1 cellular context compared by ENCODE assay signal in the genomic region with DNA sequence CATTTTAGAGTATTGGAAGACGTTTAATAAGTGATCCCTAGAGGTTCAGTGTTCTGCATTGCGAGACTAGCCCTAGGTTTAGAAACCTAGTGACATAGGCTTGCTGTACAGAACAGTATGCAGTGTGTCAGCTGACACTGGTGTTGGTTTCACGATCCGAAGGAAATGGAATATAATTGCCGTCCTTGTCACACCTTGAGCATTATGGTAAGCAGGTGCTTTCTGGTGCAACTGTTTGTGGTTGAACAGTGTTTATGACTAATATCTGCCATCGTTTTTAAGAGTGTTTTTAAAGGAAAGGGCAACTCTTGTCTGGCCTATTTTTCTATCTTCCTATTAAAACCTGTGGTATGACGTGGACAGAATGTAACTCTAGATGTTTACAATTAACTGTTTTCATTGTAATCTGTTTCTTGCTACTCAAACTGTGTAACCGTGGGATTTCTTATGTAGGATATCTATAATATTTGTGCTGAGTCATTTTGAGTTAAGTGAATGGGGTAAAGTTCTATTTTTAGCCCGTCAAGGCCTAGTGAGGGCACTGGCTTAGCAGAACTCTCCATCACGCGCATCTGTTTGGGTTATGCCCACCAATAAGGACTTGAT.
A peak's percentile ranks its signal among the peaks of the same experiment; 100 is the strongest.
TF ChIP-seq lines count a peak whose summit lies in the region.

No MANE protein-coding gene starts in this region.

TF ChIP-seq in HEK293, 187 proteins besides CTCF, POLR2A, EP300 and RAD21 (continued from another document):
- TF ChIP-seq ZBTB20 (tag by site-specific recombination; IDR thresholded peaks at IDR 0.05) (no peak), ZEB2 (tag by site-specific recombination; IDR thresholded peaks at IDR 0.05) (peak; percentile 49; the same call in 1 of the 2 replicates), FEZF1 (tag by site-specific recombination; IDR thresholded peaks at IDR 0.05) (no peak), ZNF571 (tag by site-specific recombination; IDR thresholded peaks at IDR 0.05) (no peak), ZNF777 (tag by site-specific recombination; IDR thresholded peaks at IDR 0.05; ENCODE audit: borderline replicate concordance) (no peak), SCRT1 (tag by site-specific recombination; IDR thresholded peaks at IDR 0.05; ENCODE audit: borderline replicate concordance) (no peak), ZNF311 (tag by site-specific recombination; IDR thresholded peaks at IDR 0.05; ENCODE audit: borderline replicate concordance) (no peak), ZNF549 (tag by site-specific recombination; IDR thresholded peaks at IDR 0.05) (no peak), ZNF624 (tag by site-specific recombination; IDR thresholded peaks at IDR 0.05) (no peak), SCRT2 (tag by site-specific recombination; IDR thresholded peaks at IDR 0.05) (no peak), ZNF629 (tag by site-specific recombination; IDR thresholded peaks at IDR 0.05) (peak; percentile 34; the same call in 1 of the 2 replicates), ZFP69B (tag by site-specific recombination; IDR thresholded peaks at IDR 0.05) (no peak), ZNF23 (tag by site-specific recombination; IDR thresholded peaks at IDR 0.05; ENCODE audit: borderline replicate concordance) (no peak), ZNF37A (tag by site-specific recombination; IDR thresholded peaks at IDR 0.05) (no peak), ZNF48 (tag by site-specific recombination; IDR thresholded peaks at IDR 0.05) (no peak), ZNF341 (tag by site-specific recombination; IDR thresholded peaks at IDR 0.05; ENCODE audit: low read depth) (no peak), ZNF843 (tag by site-specific recombination; IDR thresholded peaks at IDR 0.05) (no peak), ZNF521 (tag by site-specific recombination; IDR thresholded peaks at IDR 0.05) (no peak), ZNF658 (tag by site-specific recombination; IDR thresholded peaks at IDR 0.05) (no peak), ZNF76 (tag by site-specific recombination; IDR thresholded peaks at IDR 0.05; ENCODE audit: borderline replicate concordance, low read depth) (no peak), OSR2 (tag by site-specific recombination; IDR thresholded peaks at IDR 0.05) (peak; percentile 38; the same call in 1 of the 2 replicates), MEIS1 (CRISPR knock-in tag; IDR thresholded peaks at IDR 0.05; ENCODE audit: borderline replicate concordance) (no peak), ZNF544 (tag by site-specific recombination; IDR thresholded peaks at IDR 0.05) (no peak), ZNF138 (tag by site-specific recombination; IDR thresholded peaks at IDR 0.05; ENCODE audit: borderline replicate concordance) (no peak), ZNF19 (tag by site-specific recombination; IDR thresholded peaks at IDR 0.05; ENCODE audit: low read depth) (no peak), ZBTB21 (tag by site-specific recombination; IDR thresholded peaks at IDR 0.05) (no peak), ZNF155 (tag by site-specific recombination; IDR thresholded peaks at IDR 0.05) (no peak), ZNF776 (tag by site-specific recombination; IDR thresholded peaks at IDR 0.05; ENCODE audit: borderline replicate concordance) (no peak), ZNF600 (tag by site-specific recombination; IDR thresholded peaks at IDR 0.05) (0 out of 2 replicates have a peak, but pooled peaks have one; percentile 37)
- TF ChIP-seq, protein P1, sequence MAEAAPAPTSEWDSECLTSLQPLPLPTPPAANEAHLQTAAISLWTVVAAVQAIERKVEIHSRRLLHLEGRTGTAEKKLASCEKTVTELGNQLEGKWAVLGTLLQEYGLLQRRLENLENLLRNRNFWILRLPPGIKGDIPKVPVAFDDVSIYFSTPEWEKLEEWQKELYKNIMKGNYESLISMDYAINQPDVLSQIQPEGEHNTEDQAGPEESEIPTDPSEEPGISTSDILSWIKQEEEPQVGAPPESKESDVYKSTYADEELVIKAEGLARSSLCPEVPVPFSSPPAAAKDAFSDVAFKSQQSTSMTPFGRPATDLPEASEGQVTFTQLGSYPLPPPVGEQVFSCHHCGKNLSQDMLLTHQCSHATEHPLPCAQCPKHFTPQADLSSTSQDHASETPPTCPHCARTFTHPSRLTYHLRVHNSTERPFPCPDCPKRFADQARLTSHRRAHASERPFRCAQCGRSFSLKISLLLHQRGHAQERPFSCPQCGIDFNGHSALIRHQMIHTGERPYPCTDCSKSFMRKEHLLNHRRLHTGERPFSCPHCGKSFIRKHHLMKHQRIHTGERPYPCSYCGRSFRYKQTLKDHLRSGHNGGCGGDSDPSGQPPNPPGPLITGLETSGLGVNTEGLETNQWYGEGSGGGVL (tag by site-specific recombination; IDR thresholded peaks at IDR 0.05): no peak
- TF ChIP-seq, protein P2, sequence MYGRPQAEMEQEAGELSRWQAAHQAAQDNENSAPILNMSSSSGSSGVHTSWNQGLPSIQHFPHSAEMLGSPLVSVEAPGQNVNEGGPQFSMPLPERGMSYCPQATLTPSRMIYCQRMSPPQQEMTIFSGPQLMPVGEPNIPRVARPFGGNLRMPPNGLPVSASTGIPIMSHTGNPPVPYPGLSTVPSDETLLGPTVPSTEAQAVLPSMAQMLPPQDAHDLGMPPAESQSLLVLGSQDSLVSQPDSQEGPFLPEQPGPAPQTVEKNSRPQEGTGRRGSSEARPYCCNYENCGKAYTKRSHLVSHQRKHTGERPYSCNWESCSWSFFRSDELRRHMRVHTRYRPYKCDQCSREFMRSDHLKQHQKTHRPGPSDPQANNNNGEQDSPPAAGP (tag by site-specific recombination; IDR thresholded peaks at IDR 0.05): no peak
- TF ChIP-seq, protein P3, sequence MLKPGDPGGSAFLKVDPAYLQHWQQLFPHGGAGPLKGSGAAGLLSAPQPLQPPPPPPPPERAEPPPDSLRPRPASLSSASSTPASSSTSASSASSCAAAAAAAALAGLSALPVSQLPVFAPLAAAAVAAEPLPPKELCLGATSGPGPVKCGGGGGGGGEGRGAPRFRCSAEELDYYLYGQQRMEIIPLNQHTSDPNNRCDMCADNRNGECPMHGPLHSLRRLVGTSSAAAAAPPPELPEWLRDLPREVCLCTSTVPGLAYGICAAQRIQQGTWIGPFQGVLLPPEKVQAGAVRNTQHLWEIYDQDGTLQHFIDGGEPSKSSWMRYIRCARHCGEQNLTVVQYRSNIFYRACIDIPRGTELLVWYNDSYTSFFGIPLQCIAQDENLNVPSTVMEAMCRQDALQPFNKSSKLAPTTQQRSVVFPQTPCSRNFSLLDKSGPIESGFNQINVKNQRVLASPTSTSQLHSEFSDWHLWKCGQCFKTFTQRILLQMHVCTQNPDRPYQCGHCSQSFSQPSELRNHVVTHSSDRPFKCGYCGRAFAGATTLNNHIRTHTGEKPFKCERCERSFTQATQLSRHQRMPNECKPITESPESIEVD (tag by site-specific recombination; IDR thresholded peaks at IDR 0.05): peak; percentile 56
- TF ChIP-seq, protein P4, sequence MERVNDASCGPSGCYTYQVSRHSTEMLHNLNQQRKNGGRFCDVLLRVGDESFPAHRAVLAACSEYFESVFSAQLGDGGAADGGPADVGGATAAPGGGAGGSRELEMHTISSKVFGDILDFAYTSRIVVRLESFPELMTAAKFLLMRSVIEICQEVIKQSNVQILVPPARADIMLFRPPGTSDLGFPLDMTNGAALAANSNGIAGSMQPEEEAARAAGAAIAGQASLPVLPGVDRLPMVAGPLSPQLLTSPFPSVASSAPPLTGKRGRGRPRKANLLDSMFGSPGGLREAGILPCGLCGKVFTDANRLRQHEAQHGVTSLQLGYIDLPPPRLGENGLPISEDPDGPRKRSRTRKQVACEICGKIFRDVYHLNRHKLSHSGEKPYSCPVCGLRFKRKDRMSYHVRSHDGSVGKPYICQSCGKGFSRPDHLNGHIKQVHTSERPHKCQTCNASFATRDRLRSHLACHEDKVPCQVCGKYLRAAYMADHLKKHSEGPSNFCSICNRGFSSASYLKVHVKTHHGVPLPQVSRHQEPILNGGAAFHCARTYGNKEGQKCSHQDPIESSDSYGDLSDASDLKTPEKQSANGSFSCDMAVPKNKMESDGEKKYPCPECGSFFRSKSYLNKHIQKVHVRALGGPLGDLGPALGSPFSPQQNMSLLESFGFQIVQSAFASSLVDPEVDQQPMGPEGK (tag by site-specific recombination; IDR thresholded peaks at IDR 0.05): no peak
- TF ChIP-seq, protein P5, sequence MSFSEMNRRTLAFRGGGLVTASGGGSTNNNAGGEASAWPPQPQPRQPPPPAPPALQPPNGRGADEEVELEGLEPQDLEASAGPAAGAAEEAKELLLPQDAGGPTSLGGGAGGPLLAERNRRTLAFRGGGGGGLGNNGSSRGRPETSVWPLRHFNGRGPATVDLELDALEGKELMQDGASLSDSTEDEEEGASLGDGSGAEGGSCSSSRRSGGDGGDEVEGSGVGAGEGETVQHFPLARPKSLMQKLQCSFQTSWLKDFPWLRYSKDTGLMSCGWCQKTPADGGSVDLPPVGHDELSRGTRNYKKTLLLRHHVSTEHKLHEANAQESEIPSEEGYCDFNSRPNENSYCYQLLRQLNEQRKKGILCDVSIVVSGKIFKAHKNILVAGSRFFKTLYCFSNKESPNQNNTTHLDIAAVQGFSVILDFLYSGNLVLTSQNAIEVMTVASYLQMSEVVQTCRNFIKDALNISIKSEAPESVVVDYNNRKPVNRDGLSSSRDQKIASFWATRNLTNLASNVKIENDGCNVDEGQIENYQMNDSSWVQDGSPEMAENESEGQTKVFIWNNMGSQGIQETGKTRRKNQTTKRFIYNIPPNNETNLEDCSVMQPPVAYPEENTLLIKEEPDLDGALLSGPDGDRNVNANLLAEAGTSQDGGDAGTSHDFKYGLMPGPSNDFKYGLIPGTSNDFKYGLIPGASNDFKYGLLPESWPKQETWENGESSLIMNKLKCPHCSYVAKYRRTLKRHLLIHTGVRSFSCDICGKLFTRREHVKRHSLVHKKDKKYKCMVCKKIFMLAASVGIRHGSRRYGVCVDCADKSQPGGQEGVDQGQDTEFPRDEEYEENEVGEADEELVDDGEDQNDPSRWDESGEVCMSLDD (tag by site-specific recombination; IDR thresholded peaks at IDR 0.05): no peak
TF ChIP-seq in HEK293: peak in this region for 6.
